Comparison of ENCODE assay signal across 40 cellular contexts in genomic region chr1:179750630-179751029, GRCh38. TPM values are rescaled to one million over a fixed set of nuclear protein-coding genes. Genes with fewer than 3 reads are reported as not detected.
"Had no signal": no experiment of that assay in that cellular context is flagged by ENCODE, and none has a peak within 500 bp of the region (broad histone marks: within the 10 kb centered on the region; RNA-seq: fewer than 3 reads in every experiment).

No MANE protein-coding gene starts in this region.

- H3K36me3 ChIP-seq: adrenal gland, ascending aorta, brain microvascular endothelial cell, breast epithelium, cardiac muscle cell had no signal

- H3K4me3 ChIP-seq: adrenal gland, ascending aorta, body of pancreas, breast epithelium, cardiac muscle cell had no signal

- H3K4me3 Mint-ChIP-seq: activated naive CD4-positive, alpha-beta T cell treated with anti-CD3 and anti-CD28 coated beads for 36 hours; activated naive CD4-positive, alpha-beta T cell treated with anti-CD3 and anti-CD28 coated beads, Interleukin-2, amount 10 ng/mL, durations not matched to agents 7 days and 5 days; activated naive CD4-positive, alpha-beta T cell treated with anti-CD3 and anti-CD28 coated beads, Interleukin-2, amount 50 U/mL, for 24 hours; activated naive CD8-positive, alpha-beta T cell; activated naive CD8-positive, alpha-beta T cell treated with anti-CD3 and anti-CD28 coated beads for 36 hours; activated naive CD8-positive, alpha-beta T cell treated with anti-CD3 and anti-CD28 coated beads, Interleukin-2, amount 10 ng/mL, durations not matched to agents 7 days and 5 days; activated naive CD8-positive, alpha-beta T cell treated with anti-CD3 and anti-CD28 coated beads, Interleukin-2, amount 50 U/mL, for 24 hours; activated T-cell treated with anti-CD3 and anti-CD28 coated beads, Interleukin-2, amount 50 U/mL, for 24 hours; activated T-cell treated with anti-CD3 and anti-CD28 coated beads, Interleukin-2, amount 50 U/mL, for 4 hours; activated T-cell treated with anti-CD3 and anti-CD28 coated beads, Interleukin-2, amount 50 U/mL, for 72 hours; activated T-helper 1 cell treated with anti-CD3 and anti-CD28 coated beads, Interleukin-12 subunit alpha, Interleukin-12 subunit beta, Interleukin-2, Interleukin-4 antibody, amounts not matched to agents 30 ng/mL and 10 ng/mL and 1 ng/mL, durations not matched to agents 14 hours and 24 hours and 36 hours; activated T-helper 17 cell treated with anti-CD3 and anti-CD28 coated beads, Interleukin-2, amount 50 U/mL, for 72 hours; brain; central memory CD8-positive, alpha-beta T cell had no signal

- H3K36me3 Mint-ChIP-seq: activated naive CD4-positive, alpha-beta T cell treated with anti-CD3 and anti-CD28 coated beads, Interleukin-2, amount 10 ng/mL, durations not matched to agents 7 days and 5 days; activated naive CD4-positive, alpha-beta T cell treated with anti-CD3 and anti-CD28 coated beads, Interleukin-2, amount 50 U/mL, for 72 hours; activated naive CD8-positive, alpha-beta T cell; activated naive CD8-positive, alpha-beta T cell treated with anti-CD3 and anti-CD28 coated beads for 36 hours; activated naive CD8-positive, alpha-beta T cell treated with anti-CD3 and anti-CD28 coated beads, Interleukin-2, amount 10 ng/mL, durations not matched to agents 7 days and 5 days; brain had no signal

- H3K9me3 Mint-ChIP-seq: activated naive CD4-positive, alpha-beta T cell treated with anti-CD3 and anti-CD28 coated beads for 36 hours; activated naive CD4-positive, alpha-beta T cell treated with anti-CD3 and anti-CD28 coated beads, Interleukin-2, amount 10 ng/mL, durations not matched to agents 7 days and 5 days; activated naive CD4-positive, alpha-beta T cell treated with anti-CD3 and anti-CD28 coated beads, Interleukin-2, amount 50 U/mL, for 24 hours; activated T-cell treated with anti-CD3 and anti-CD28 coated beads, Interleukin-2, amount 50 U/mL, for 24 hours; activated T-helper 1 cell treated with anti-CD3 and anti-CD28 coated beads, Interleukin-12 subunit alpha, Interleukin-12 subunit beta, Interleukin-2, Interleukin-4 antibody, amounts not matched to agents 30 ng/mL and 10 ng/mL and 1 ng/mL, durations not matched to agents 14 hours and 24 hours and 36 hours; activated T-helper 2 cell treated with anti-CD3 and anti-CD28 coated beads, Interferon-gamma antibody, Interleukin-2, Interleukin-4, amounts not matched to agents 10 μg/mL and 5 μg/mL and 100 μg/mL, durations not matched to agents 14 hours and 24 hours and 36 hours; central memory CD8-positive, alpha-beta T cell had no signal

- H3K9me3 ChIP-seq: adrenal gland, ascending aorta had no signal

- H3K27ac ChIP-seq: adrenal gland, ascending aorta, body of pancreas, brain microvascular endothelial cell, breast epithelium, cardiac muscle cell had no signal

- H3K4me1 ChIP-seq: ascending aorta, body of pancreas, breast epithelium had no signal

- DNase-seq: activated effector memory CD4-positive, alpha-beta T cell treated with anti-CD3 and anti-CD28 coated beads, Interleukin-2, amount 50 U/mL, for 16 hours; activated effector memory CD4-positive, alpha-beta T cell treated with Interleukin-2 at 50 U/mL for 16 hours; activated gamma-delta T cell; activated gamma-delta T cell treated with Interleukin-2 at 50 U/mL for 16 hours; activated naive CD4-positive, alpha-beta T cell; activated naive CD4-positive, alpha-beta T cell treated with anti-CD3 and anti-CD28 coated beads for 36 hours; activated naive CD4-positive, alpha-beta T cell treated with anti-CD3 and anti-CD28 coated beads, Interleukin-2, amount 10 ng/mL, durations not matched to agents 7 days and 5 days; activated naive CD4-positive, alpha-beta T cell treated with anti-CD3 and anti-CD28 coated beads, Interleukin-2, amount 50 U/mL, for 16 hours; activated naive CD4-positive, alpha-beta T cell treated with Interleukin-2 at 50 U/mL for 16 hours; activated naive CD8-positive, alpha-beta T cell treated with anti-CD3 and anti-CD28 coated beads for 36 hours; activated naive CD8-positive, alpha-beta T cell treated with anti-CD3 and anti-CD28 coated beads, Interleukin-2, amount 10 ng/mL, durations not matched to agents 7 days and 5 days; activated naive CD8-positive, alpha-beta T cell treated with anti-CD3 and anti-CD28 coated beads, Interleukin-2, amount 50 U/mL, for 24 hours; activated T-cell treated with anti-CD3 and anti-CD28 coated beads, Interleukin-2, amount 50 U/mL, for 24 hours; activated T-cell treated with anti-CD3 and anti-CD28 coated beads, Interleukin-2, amount 50 U/mL, for 4 hours; activated T-cell treated with anti-CD3 and anti-CD28 coated beads, Interleukin-2, amount 50 U/mL, for 48 hours; activated T-cell treated with anti-CD3 and anti-CD28 coated beads, Interleukin-2, amount 50 U/mL, for 72 hours; adrenal gland; amniotic stem cell; amygdala; anterior cingulate cortex; aorta; body of pancreas; brain microvascular endothelial cell; caudate nucleus; central memory CD4-positive, alpha-beta T cell; cerebellar nuclear complex had no signal

- H3K27me3 ChIP-seq: ascending aorta, body of pancreas had no signal

- H3K27ac Mint-ChIP-seq: activated naive CD4-positive, alpha-beta T cell treated with anti-CD3 and anti-CD28 coated beads for 36 hours; activated naive CD4-positive, alpha-beta T cell treated with anti-CD3 and anti-CD28 coated beads, Interleukin-2, amount 10 ng/mL, durations not matched to agents 7 days and 5 days; activated naive CD4-positive, alpha-beta T cell treated with anti-CD3 and anti-CD28 coated beads, Interleukin-2, amount 50 U/mL, for 24 hours; activated naive CD4-positive, alpha-beta T cell treated with anti-CD3 and anti-CD28 coated beads, Interleukin-2, amount 50 U/mL, for 72 hours; activated naive CD8-positive, alpha-beta T cell; activated naive CD8-positive, alpha-beta T cell treated with anti-CD3 and anti-CD28 coated beads for 36 hours; activated naive CD8-positive, alpha-beta T cell treated with anti-CD3 and anti-CD28 coated beads, Interleukin-2, amount 10 ng/mL, durations not matched to agents 7 days and 5 days; activated naive CD8-positive, alpha-beta T cell treated with anti-CD3 and anti-CD28 coated beads, Interleukin-2, amount 50 U/mL, for 24 hours; activated T-cell treated with anti-CD3 and anti-CD28 coated beads, Interleukin-2, amount 50 U/mL, for 24 hours; activated T-cell treated with anti-CD3 and anti-CD28 coated beads, Interleukin-2, amount 50 U/mL, for 72 hours; activated T-helper 1 cell treated with anti-CD3 and anti-CD28 coated beads, Interleukin-12 subunit alpha, Interleukin-12 subunit beta, Interleukin-2, Interleukin-4 antibody, amounts not matched to agents 30 ng/mL and 10 ng/mL and 1 ng/mL, durations not matched to agents 14 hours and 24 hours and 36 hours; activated T-helper 17 cell treated with anti-CD3 and anti-CD28 coated beads, Interleukin-2, amount 50 U/mL, for 72 hours; activated T-helper 2 cell treated with anti-CD3 and anti-CD28 coated beads, Interferon-gamma antibody, Interleukin-2, Interleukin-4, amounts not matched to agents 10 μg/mL and 5 μg/mL and 100 μg/mL, durations not matched to agents 14 hours and 24 hours and 36 hours; brain had no signal

- H3K4me1 Mint-ChIP-seq: activated naive CD4-positive, alpha-beta T cell treated with anti-CD3 and anti-CD28 coated beads, Interleukin-2, amount 10 ng/mL, durations not matched to agents 7 days and 5 days; activated naive CD4-positive, alpha-beta T cell treated with anti-CD3 and anti-CD28 coated beads, Interleukin-2, amount 50 U/mL, for 24 hours; activated naive CD8-positive, alpha-beta T cell treated with anti-CD3 and anti-CD28 coated beads for 36 hours; activated naive CD8-positive, alpha-beta T cell treated with anti-CD3 and anti-CD28 coated beads, Interleukin-2, amount 50 U/mL, for 24 hours; activated T-helper 17 cell treated with anti-CD3 and anti-CD28 coated beads, Interleukin-2, amount 50 U/mL, for 72 hours; central memory CD8-positive, alpha-beta T cell had no signal

RNA-seq across cellular contexts. Expression of gene FAM163A, which starts 7.5 kb away (rescaled TPM):
- total RNA-seq: activated naive CD4-positive, alpha-beta T cell treated with anti-CD3 and anti-CD28 coated beads, Interleukin-2, amount 50 U/mL, for 72 hours; activated naive CD8-positive, alpha-beta T cell treated with anti-CD3 and anti-CD28 coated beads for 36 hours; activated naive CD8-positive, alpha-beta T cell treated with anti-CD3 and anti-CD28 coated beads, Interleukin-2, amount 10 ng/mL, durations not matched to agents 7 days and 5 days; activated T-cell treated with anti-CD3 and anti-CD28 coated beads, Interleukin-2, amount 50 U/mL, for 4 hours; activated T-cell treated with anti-CD3 and anti-CD28 coated beads, Interleukin-2, amount 50 U/mL, for 72 hours; activated T-helper 1 cell treated with anti-CD3 and anti-CD28 coated beads, Interleukin-12 subunit alpha, Interleukin-12 subunit beta, Interleukin-2, Interleukin-4 antibody, amounts not matched to agents 30 ng/mL and 10 ng/mL and 1 ng/mL, durations not matched to agents 14 hours and 24 hours and 36 hours; activated T-helper 17 cell treated with anti-CD3 and anti-CD28 coated beads, Interleukin-2, amount 50 U/mL, for 72 hours; activated T-helper 2 cell treated with anti-CD3 and anti-CD28 coated beads, Interferon-gamma antibody, Interleukin-2, Interleukin-4, amounts not matched to agents 10 μg/mL and 5 μg/mL and 100 μg/mL, durations not matched to agents 14 hours and 24 hours and 36 hours; aorta; ascending aorta; astrocyte; breast epithelium; bronchial epithelial cell; chondrocyte had no signal
- polyA plus RNA-seq: aorta had no signal
